Comparison of ENCODE assay signal across 28 cellular contexts in the genomic region with DNA sequence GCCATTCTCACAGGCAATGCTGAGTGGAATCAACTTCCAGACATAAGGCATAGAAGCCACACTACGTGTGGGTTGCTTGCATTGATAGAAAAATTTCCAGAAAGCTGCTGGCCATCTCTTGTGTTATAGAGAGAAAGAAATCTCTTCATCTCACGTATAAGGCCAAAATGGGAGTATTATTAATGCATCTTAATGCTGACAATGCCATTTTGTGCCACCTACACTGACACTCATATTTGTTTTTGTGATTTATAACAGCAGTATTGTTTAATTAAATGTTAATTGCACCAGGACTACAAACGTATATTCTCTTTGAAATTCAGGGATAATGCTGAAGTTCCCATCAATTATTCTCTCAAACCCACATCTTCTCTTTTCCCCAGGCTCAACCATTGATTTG. TPM values are rescaled to one million over a fixed set of nuclear protein-coding genes. Genes with fewer than 3 reads are reported as not detected.
DNase-seq lines count a peak whose midpoint lies in the region; ATAC-seq, FAIRE-seq and TF ChIP-seq lines count a peak whose summit lies in the region.
"Had no signal": no experiment of that assay in that cellular context is flagged by ENCODE, and none has a peak within 500 bp of the region (broad histone marks: within the 10 kb centered on the region; RNA-seq: fewer than 3 reads in every experiment).

No MANE protein-coding gene starts in this region.

- H3K36me3 ChIP-seq in K562 (ENCODE audit: control insufficient read depth, insufficient read depth, low read length), result no peaks in the 10 kb centered on the region
- H3K36me3 ChIP-seq: BE2C, BLaER1 had no signal

- no peak for ATAC-seq in A549
- no peak for ATAC-seq in K562
- no peak for ATAC-seq in HG03469 (IDR thresholded peaks at IDR 0.05; ENCODE audit: unreplicated experiment)
- ATAC-seq: GM12878 had no signal

- no peak overlapping the region for H3K9ac ChIP-seq in K562 (ENCODE audit: insufficient read depth in 1 of 2, low read depth in 2 of 2, low read length in 2 of 2)
- H3K9ac ChIP-seq: BLaER1 had no signal

- intact Hi-C loops in K562 (cut with micrococcal nuclease), result no loop called here

- no peak overlapping the region for H3K4me2 ChIP-seq in A549
- H3K4me2 ChIP-seq in K562 (ENCODE audit: insufficient read depth, low read length), result no peak overlapping the region
- H3K4me2 ChIP-seq: BLaER1 had no signal

- no peaks in the 10 kb centered on the region for H3K27me3 ChIP-seq in K562 (ENCODE audit: control insufficient read depth in 2 of 2, insufficient read depth in 2 of 2, low read length in 2 of 2)
- H3K27me3 ChIP-seq: BE2C, BLaER1 had no signal

- H4K20me1 ChIP-seq in K562 (replicated peaks; ENCODE audit: control insufficient read depth, insufficient read depth, low read length), result no peaks in the 10 kb centered on the region
- H4K20me1 ChIP-seq: BLaER1 had no signal

- TF ChIP-seq CTCF in A549 (IDR thresholded peaks at IDR 0.05) (no peak), K562 (IDR thresholded peaks at IDR 0.05 in 2 of 3, conservative IDR thresholded peaks at IDR 0.05 in 1 of 3; ENCODE audit: insufficient read depth in 2 of 3, low read depth in 1 of 3, low read length in 3 of 3) (no peak)

- TF ChIP-seq POLR2A in A549 (IDR thresholded peaks at IDR 0.05; ENCODE audit: low read length) (no peak), K562 (conservative IDR thresholded peaks at IDR 0.05) (no peak)

- H2AFZ ChIP-seq in K562 (ENCODE audit: low read depth, low read length), result no peak overlapping the region

- H3K9me1 ChIP-seq in K562 (ENCODE audit: control insufficient read depth, insufficient read depth, low read length), result no peaks in the 10 kb centered on the region

- CTCF ChIA-PET in A549 (lab: Yijun Ruan, JAX), result interaction anchor here (1.1 kb wide), 1 partner anchor 10 kb away, joined by 3 read pairs; no protein-coding TSS in a partner anchor
- CTCF ChIA-PET in K562 (lab: Yijun Ruan, JAX; ENCODE audit: low intra/inter-chr PET ratio), result no interaction called here

- DNase-seq in NCI-H510A treated with DMSO at 0.1 percent for 48 hours (lab: John Stamatoyannopoulos, UW) (peak; percentile 31), NCI-H510A (lab: John Stamatoyannopoulos, UW) (no peak), A549 (ENCODE audit: low read depth in 1 of 2, low spot score in 1 of 2) (no peak), K562 (ENCODE audit: extremely low read depth in 1 of 4, low spot score in 3 of 4) (no peak), NCI-H526 (lab: John Stamatoyannopoulos, UW) (no peak)
- DNase-seq: ACHN; BE2C; C1 segment of cervical spinal cord; CD4-positive, alpha-beta memory T cell; CD4-positive, CD25-positive, alpha-beta regulatory T cell; CD8-positive, alpha-beta memory T cell; COR-L47; DMS 273 treated with DMSO at 0.1 percent for 48 hours; DMS153; DMS79; DND-41; EL; GDM1 had no signal

- H3K27ac ChIP-seq in A549 (no peak overlapping the region), K562 (ENCODE audit: extremely low read depth, low read depth, low read length) (no peak overlapping the region)
- H3K27ac ChIP-seq: 22Rv1, BLaER1 had no signal

- TF ChIP-seq EP300 in A549 (IDR thresholded peaks at IDR 0.05), result no peak
- no peak for TF ChIP-seq EP300 in K562 (IDR thresholded peaks at IDR 0.05; ENCODE audit: low read length)

- no peak for FAIRE-seq in A549 (lab: Jason Lieb, UNC)
- FAIRE-seq in K562 (lab: Jason Lieb, UNC), result no peak
- FAIRE-seq: GM12878, GM12892, GM18507 had no signal

- POLR2A ChIA-PET in A549 (lab: Yijun Ruan, JAX) (no interaction called here), K562 (lab: Yijun Ruan, JAX) (no interaction called here)

- no peak overlapping the region for H3K4me3 ChIP-seq in A549
- H3K4me3 ChIP-seq in K562, result no peak overlapping the region
- H3K4me3 ChIP-seq: BLaER1, GM12878 had no signal

- 2% methylated on average over 3 of the region's 3 CpGs for WGBS in A549 (ENCODE audit: missing lambda C conversion rate)
- WGBS in K562 (ENCODE audit: insufficient coverage, low coverage, missing lambda C conversion rate), result 0% methylated on average over 3 of the region's 3 CpGs

- no peak for TF ChIP-seq RAD21 in A549 (conservative IDR thresholded peaks at IDR 0.05 in 1 of 2, IDR thresholded peaks at IDR 0.05 in 1 of 2)
- TF ChIP-seq RAD21 in K562 (CRISPR knock-in tag; conservative IDR thresholded peaks at IDR 0.05 in 1 of 2, IDR thresholded peaks at IDR 0.05 in 1 of 2), result no peak

- H3K9me3 ChIP-seq in A549 (no peaks in the 10 kb centered on the region; the same call in 2 of the 3 replicates), K562 (replicated peaks; ENCODE audit: control insufficient read depth, insufficient read depth, low read depth, low read length) (no peaks in the 10 kb centered on the region)
- H3K9me3 ChIP-seq: BE2C, BLaER1 had no signal

- in situ Hi-C loops in K562 (cut with MboI), result no loop called here

- H3K4me1 ChIP-seq in A549, result no peaks in the 10 kb centered on the region
- H3K4me1 ChIP-seq in K562 (replicated peaks in 1 of 2; ENCODE audit: control insufficient read depth in 2 of 2, insufficient read depth in 2 of 2, low read length in 2 of 2), result no peaks in the 10 kb centered on the region
- H3K4me1 ChIP-seq: BE2C had no signal

- no TSS peak for BruUV-seq in K562 (replicated peaks; lab: Mats Ljungman, UMichigan)

- no peaks in the 10 kb centered on the region for H3K79me2 ChIP-seq in K562 (ENCODE audit: control insufficient read depth, insufficient read depth, low read length)

TF ChIP-seq in A549, 52 proteins besides CTCF, POLR2A, EP300 and RAD21:
- peak; percentile 56 for TF ChIP-seq MAFK (IDR thresholded peaks at IDR 0.05; ENCODE audit: partially characterized antibody)
- TF ChIP-seq, protein P1, sequence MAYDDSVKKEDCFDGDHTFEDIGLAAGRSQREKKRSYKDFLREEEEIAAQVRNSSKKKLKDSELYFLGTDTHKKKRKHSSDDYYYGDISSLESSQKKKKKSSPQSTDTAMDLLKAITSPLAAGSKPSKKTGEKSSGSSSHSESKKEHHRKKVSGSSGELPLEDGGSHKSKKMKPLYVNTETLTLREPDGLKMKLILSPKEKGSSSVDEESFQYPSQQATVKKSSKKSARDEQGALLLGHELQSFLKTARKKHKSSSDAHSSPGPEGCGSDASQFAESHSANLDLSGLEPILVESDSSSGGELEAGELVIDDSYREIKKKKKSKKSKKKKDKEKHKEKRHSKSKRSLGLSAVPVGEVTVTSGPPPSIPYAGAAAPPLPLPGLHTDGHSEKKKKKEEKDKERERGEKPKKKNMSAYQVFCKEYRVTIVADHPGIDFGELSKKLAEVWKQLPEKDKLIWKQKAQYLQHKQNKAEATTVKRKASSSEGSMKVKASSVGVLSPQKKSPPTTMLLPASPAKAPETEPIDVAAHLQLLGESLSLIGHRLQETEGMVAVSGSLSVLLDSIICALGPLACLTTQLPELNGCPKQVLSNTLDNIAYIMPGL (CRISPR knock-in tag; IDR thresholded peaks at IDR 0.05; ENCODE audit: borderline replicate concordance), result no peak

TF ChIP-seq in K562, 482 proteins besides CTCF, POLR2A, EP300 and RAD21 (continues in another document):
- TF ChIP-seq MEF2A (IDR thresholded peaks at IDR 0.05; ENCODE audit: control insufficient read depth, low read depth, low read length) (no peak), C11orf30 (IDR thresholded peaks at IDR 0.05; ENCODE audit: low read depth) (0 out of 2 replicates have a peak, but pooled peaks have one; percentile 5), NCOR1 (IDR thresholded peaks at IDR 0.05) (no peak), DPF2 (IDR thresholded peaks at IDR 0.05) (no peak), BCL6 (CRISPR knock-in tag; IDR thresholded peaks at IDR 0.05) (no peak), ZEB2 (IDR thresholded peaks at IDR 0.05) (no peak), ELF2 (CRISPR knock-in tag; IDR thresholded peaks at IDR 0.05) (no peak), NUFIP1 (IDR thresholded peaks at IDR 0.05; ENCODE audit: partially characterized antibody) (no peak), ZBTB8A (IDR thresholded peaks at IDR 0.05; ENCODE audit: partially characterized antibody) (no peak), FOXK2 (conservative IDR thresholded peaks at IDR 0.05 in 1 of 2, IDR thresholded peaks at IDR 0.05 in 1 of 2; ENCODE audit: low read depth in 2 of 2) (no peak), MAFF (IDR thresholded peaks at IDR 0.05; ENCODE audit: low read length) (0 out of 2 replicates have a peak, but pooled peaks have one; percentile 10)
- TF ChIP-seq, protein P2, sequence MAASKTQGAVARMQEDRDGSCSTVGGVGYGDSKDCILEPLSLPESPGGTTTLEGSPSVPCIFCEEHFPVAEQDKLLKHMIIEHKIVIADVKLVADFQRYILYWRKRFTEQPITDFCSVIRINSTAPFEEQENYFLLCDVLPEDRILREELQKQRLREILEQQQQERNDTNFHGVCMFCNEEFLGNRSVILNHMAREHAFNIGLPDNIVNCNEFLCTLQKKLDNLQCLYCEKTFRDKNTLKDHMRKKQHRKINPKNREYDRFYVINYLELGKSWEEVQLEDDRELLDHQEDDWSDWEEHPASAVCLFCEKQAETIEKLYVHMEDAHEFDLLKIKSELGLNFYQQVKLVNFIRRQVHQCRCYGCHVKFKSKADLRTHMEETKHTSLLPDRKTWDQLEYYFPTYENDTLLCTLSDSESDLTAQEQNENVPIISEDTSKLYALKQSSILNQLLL (CRISPR knock-in tag; IDR thresholded peaks at IDR 0.05; ENCODE audit: borderline replicate concordance), result no peak

RNA-seq across cellular contexts. Expression of a gene that starts 56.1 kb away (rescaled TPM):
- polyA plus RNA-seq in A549 (2011; rRNA removed) (not detected in 2 replicates), A549 (2017; fragmentation: RNase III; extraction: RNeasy Plus Mini Kit Qiagen cat#74134 plus additional on column Dnase treatment) (not detected in 3 replicates), K562 (2011; rRNA removed) (not detected in 2 replicates), K562 (2014; fragmentation: Illumina TruSeq; extraction: Trizol) (not detected in 2 replicates), K562 (2014; fragmentation: Nextera tagmentation; extraction: Ambion mirVana) (not detected), K562 (2014; rRNA removed) (not detected in 2 replicates)
- not detected in 2 replicates for polyA plus RNA-seq in A549 (2012; cell fraction: cytosol; rRNA removed)
- not detected in 2 replicates for polyA plus RNA-seq in A549 (2012; cell fraction: nucleus; rRNA removed)
- not detected in 2 replicates for polyA minus RNA-seq in A549 (2011; rRNA and poly(A)+ RNA removed)
- total RNA-seq in K562 (2011; cell fraction: chromatin; rRNA removed; ENCODE audit: low replicate concordance), result not detected in 2 replicates
- not detected in 2 replicates for total RNA-seq in K562 (2011; cell fraction: nucleolus; rRNA removed)
- total RNA-seq in K562 (2011; cell fraction: nucleoplasm; rRNA removed), result not detected in 2 replicates
- total RNA-seq in K562 (2014; rRNA removed) (not detected in 2 replicates), K562 (2014; rRNA removed; fragmentation: Illumina TruSeq; extraction: Trizol) (not detected in 2 replicates), K562 (2015; rRNA removed; fragmentation: Illumina TruSeq; extraction: Trizol) (not detected in 2 replicates), K562 (2021) (not detected in 2 replicates)
- not detected in 2 replicates for polyA plus RNA-seq in K562 (2011; cell fraction: cytosol; rRNA removed)
- not detected in 2 replicates for polyA plus RNA-seq in K562 (2011; cell fraction: nucleus; rRNA removed)
- not detected in 2 replicates for polyA plus RNA-seq in K562 (2012)
- polyA minus RNA-seq in K562 (2011; rRNA and poly(A)+ RNA removed), result not detected in 2 replicates
- not detected in 2 replicates for polyA minus RNA-seq in K562 (2011; cell fraction: cytosol; rRNA and poly(A)+ RNA removed)
- polyA minus RNA-seq in K562 (2011; cell fraction: nucleus; rRNA and poly(A)+ RNA removed), result not detected in 2 replicates
- total RNA-seq: A172; A673; CD4-positive, alpha-beta memory T cell; CD4-positive, CD25-positive, alpha-beta regulatory T cell; CD8-positive, alpha-beta memory T cell; G401 had no signal
- polyA plus RNA-seq: AG04450; CD4-positive, alpha-beta memory T cell; CD4-positive, CD25-positive, alpha-beta regulatory T cell; CD8-positive, alpha-beta memory T cell had no signal
